In the genomic region with DNA sequence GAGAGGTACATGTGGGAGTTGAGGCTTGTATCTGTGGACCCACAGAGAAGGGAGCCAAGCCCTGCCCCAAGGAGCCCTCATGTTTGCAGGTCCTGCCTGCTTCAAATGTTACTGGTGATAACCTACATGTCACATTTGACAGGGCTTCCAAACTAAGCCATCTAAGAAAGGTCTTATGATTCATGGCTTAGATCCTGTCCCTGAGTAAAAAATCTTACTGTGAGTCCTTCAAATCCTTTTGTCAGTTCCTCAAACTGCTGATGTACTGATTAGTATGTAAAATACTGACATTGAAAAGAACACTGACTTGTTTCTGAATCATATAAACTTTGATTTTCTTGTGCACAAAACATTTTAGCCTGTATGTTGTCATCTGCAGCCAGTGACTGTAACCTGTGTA, we compare ENCODE assay signal across 8 cellular contexts. TPM values are rescaled to one million over a fixed set of nuclear protein-coding genes. Genes with fewer than 3 reads are reported as not detected.
DNase-seq lines count a peak whose midpoint lies in the region; ATAC-seq and TF ChIP-seq lines count a peak whose summit lies in the region.

No MANE protein-coding gene starts in this region.

- no peak for DNase-seq in activated naive CD4-positive, alpha-beta T cell treated with Interleukin-2 at 50 U/mL for 16 hours
- DNase-seq in hepatocyte (ENCODE audit: low spot score) = no peak
- DNase-seq in thyroid gland = no peak
- DNase-seq in NCI-H1105 treated with DMSO at 0.1 percent for 48 hours (lab: John Stamatoyannopoulos, UW) = no peak

- no peaks in the 10 kb centered on the region for H3K27me3 ChIP-seq in hepatocyte
- H3K27me3 ChIP-seq in thyroid gland = no peaks in the 10 kb centered on the region

- H3K27ac ChIP-seq in VCaP = peak overlapping the region; percentile 95
- H3K27ac ChIP-seq in hepatocyte = peak overlapping the region; percentile 97
- H3K27ac ChIP-seq in thyroid gland = peak overlapping the region in 2 of 3 donors; percentile 97

- no peak for TF ChIP-seq POLR2A in thyroid gland (IDR thresholded peaks at IDR 0.05)

- H3K4me2 ChIP-seq in hepatocyte = peak overlapping the region; percentile 88

- H3K4me3 Mint-ChIP-seq in activated naive CD4-positive, alpha-beta T cell treated with anti-CD3 and anti-CD28 coated beads, Interleukin-2, amount 50 U/mL, for 24 hours = peak overlapping the region; percentile 95

- peaks cover 51% of the 10 kb centered on the region for H3K79me2 ChIP-seq in hepatocyte

- H3K9me3 Mint-ChIP-seq in activated naive CD4-positive, alpha-beta T cell treated with anti-CD3 and anti-CD28 coated beads, Interleukin-2, amount 50 U/mL, for 24 hours = no peaks in the 10 kb centered on the region

- H3K4me1 ChIP-seq in hepatocyte (ENCODE audit: insufficient read depth) (peaks cover 32% of the 10 kb centered on the region), thyroid gland (peaks cover 32 to 35% of the 10 kb centered on the region in 2 donors)

- no peaks in the 10 kb centered on the region for H3K9me2 ChIP-seq in hepatocyte (replicated peaks; ENCODE audit: insufficient read depth)

- peaks cover 20% of the 10 kb centered on the region for H3K4me1 Mint-ChIP-seq in activated naive CD4-positive, alpha-beta T cell treated with anti-CD3 and anti-CD28 coated beads, Interleukin-2, amount 50 U/mL, for 24 hours

- intact Hi-C loops in thyroid gland (cut with DNase I) = no loop called here

- H2AFZ ChIP-seq in hepatocyte = peak overlapping the region; percentile 47

- H3K36me3 ChIP-seq in hepatocyte (replicated peaks; ENCODE audit: insufficient read depth, low read depth) (no peaks in the 10 kb centered on the region), thyroid gland (no peaks in the 10 kb centered on the region)

- no peaks in the 10 kb centered on the region for H3K36me3 Mint-ChIP-seq in activated naive CD4-positive, alpha-beta T cell treated with anti-CD3 and anti-CD28 coated beads, Interleukin-2, amount 50 U/mL, for 24 hours

- no peaks in the 10 kb centered on the region for H4K20me1 ChIP-seq in hepatocyte (ENCODE audit: insufficient read depth, poor library complexity, severe bottlenecking)

- H3K27ac Mint-ChIP-seq in activated naive CD4-positive, alpha-beta T cell treated with anti-CD3 and anti-CD28 coated beads, Interleukin-2, amount 50 U/mL, for 24 hours = no peak overlapping the region

- H3K9me3 ChIP-seq in hepatocyte (ENCODE audit: low read depth) (no peaks in the 10 kb centered on the region), thyroid gland (no peaks in the 10 kb centered on the region)

- H3K4me3 ChIP-seq in hepatocyte (peak overlapping the region; percentile 71), thyroid gland (replicated peaks in 1 of 3) (no peak overlapping the region)

- ATAC-seq in HG03039 (IDR thresholded peaks at IDR 0.05; ENCODE audit: unreplicated experiment) (no peak), HG03521 (IDR thresholded peaks at IDR 0.05; ENCODE audit: unreplicated experiment) (no peak)

- TF ChIP-seq CTCF in VCaP (conservative IDR thresholded peaks at IDR 0.05) (no peak), hepatocyte (IDR thresholded peaks at IDR 0.05; ENCODE audit: poor library complexity) (no peak), thyroid gland (IDR thresholded peaks at IDR 0.05) (no peak)

- H3K27me3 Mint-ChIP-seq in activated naive CD4-positive, alpha-beta T cell treated with anti-CD3 and anti-CD28 coated beads, Interleukin-2, amount 50 U/mL, for 24 hours = no peaks in the 10 kb centered on the region

RNA-seq across cellular contexts. Expression of a gene that starts 1.0 kb away (rescaled TPM):
- total RNA-seq in hepatocyte = 53.0 and 58.1 TPM in 2 replicates
- polyA plus RNA-seq in hepatocyte = 25.1 and 27.2 TPM in 2 replicates
- total RNA-seq in thyroid gland = 10 to 100 TPM; 18.4 to 21.7 (median 19.1) TPM
